16 cellular contexts compared by ENCODE assay signal in the genomic region with DNA sequence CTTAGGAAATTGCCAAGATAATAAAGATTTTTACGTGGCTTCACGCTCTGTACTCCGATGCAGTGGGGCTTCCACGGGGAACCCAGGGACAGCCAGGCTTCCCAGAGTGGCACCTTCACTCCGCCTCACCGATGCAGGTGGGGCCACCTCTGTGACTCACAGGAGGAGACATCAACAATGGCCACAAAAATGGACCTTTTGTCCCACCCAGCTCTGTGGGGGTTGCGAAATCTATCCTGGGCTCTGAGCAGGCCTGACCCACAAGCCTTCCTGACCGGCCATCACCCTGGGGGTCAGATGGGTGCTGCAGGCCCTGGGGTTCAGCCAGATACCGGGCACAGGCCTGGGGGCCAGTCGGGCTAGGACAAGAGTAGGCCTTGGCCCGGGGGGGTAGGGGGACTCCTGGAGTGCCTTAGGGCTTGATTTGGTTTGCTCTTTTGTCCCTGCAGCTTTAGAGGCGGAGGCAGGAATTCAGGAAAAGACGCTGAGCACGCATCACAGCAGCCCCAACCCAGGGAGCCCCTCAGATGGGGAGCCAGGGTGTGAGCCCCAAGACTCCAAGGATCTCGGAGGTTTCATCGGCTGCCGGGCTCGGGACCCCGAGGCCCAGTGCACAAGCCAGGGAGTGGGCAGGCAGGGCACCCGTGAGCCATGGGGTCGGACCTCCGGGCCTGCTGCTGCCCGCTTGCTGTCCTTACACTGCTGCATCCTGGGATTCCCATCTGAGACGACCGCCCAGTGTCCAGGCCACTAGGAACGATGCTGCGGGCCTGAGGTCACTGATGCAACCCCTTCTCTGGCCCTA.
A peak's percentile ranks its signal among the peaks of the same experiment; 100 is the strongest.
DNase-seq lines count a peak whose midpoint lies in the region; ATAC-seq and TF ChIP-seq lines count a peak whose summit lies in the region.
"Had no signal": no experiment of that assay in that cellular context is flagged by ENCODE, and none has a peak within 500 bp of the region (broad histone marks: within the 10 kb centered on the region; RNA-seq: fewer than 3 reads in every experiment).

No MANE protein-coding gene starts in this region.

- no peaks in the 10 kb centered on the region for H3K36me3 ChIP-seq in right atrium auricular region
- no peaks in the 10 kb centered on the region for H3K36me3 ChIP-seq in PC-3 (ENCODE audit: low read depth, low read length)

- H3K27me3 ChIP-seq in right atrium auricular region (no peaks in the 10 kb centered on the region), PC-3 (ENCODE audit: low read length) (no peaks in the 10 kb centered on the region), right cardiac atrium (ENCODE audit: control insufficient read depth, insufficient read depth) (no peaks in the 10 kb centered on the region)

- H3K4me3 ChIP-seq in right atrium auricular region (no peak overlapping the region), PC-3 (ENCODE audit: low read length) (no peak overlapping the region), right cardiac atrium (ENCODE audit: low read length) (no peak overlapping the region)

- no peak for TF ChIP-seq CTCF in right atrium auricular region (IDR thresholded peaks at IDR 0.05)
- TF ChIP-seq CTCF in PC-3 (conservative IDR thresholded peaks at IDR 0.05; ENCODE audit: low read depth, low read length), result no peak

- no peaks in the 10 kb centered on the region for H3F3A ChIP-seq in PC-3 (ENCODE audit: low read length, unreplicated experiment)

- H3K9me3 ChIP-seq in right atrium auricular region (no peaks in the 10 kb centered on the region), PC-3 (ENCODE audit: low read length) (no peaks in the 10 kb centered on the region), right cardiac atrium (ENCODE audit: control insufficient read depth, low read length) (no peaks in the 10 kb centered on the region)
- H3K9me3 ChIP-seq: SK-N-SH had no signal

- H3K27ac ChIP-seq in right atrium auricular region (no peak overlapping the region), PC-3 (ENCODE audit: low read length) (peak overlapping the region; percentile 16; the same call in 1 of the 2 replicates), right cardiac atrium (ENCODE audit: low read length) (no peak overlapping the region)
- H3K27ac ChIP-seq: HL-60 had no signal

- no peaks in the 10 kb centered on the region for H4K20me1 ChIP-seq in PC-3 (ENCODE audit: low read length)

- no TSS peak for BruUV-seq in PC-3 (replicated peaks; lab: Mats Ljungman, UMichigan)

- intact Hi-C loops in Right ventricle myocardium superior (cut with DNase I), result no loop called here
- intact Hi-C loops in PC-3 (cut with micrococcal nuclease), result no loop called here
- intact Hi-C loops in right cardiac atrium (cut with DNase I), result no loop called here

- H3K4me2 ChIP-seq in PC-3 (ENCODE audit: low read length), result peak overlapping the region; percentile 68
- H3K4me2 ChIP-seq: SK-N-SH had no signal

- H3K9me2 ChIP-seq in PC-3 (replicated peaks; ENCODE audit: low read length), result no peaks in the 10 kb centered on the region
- H3K9me2 ChIP-seq: SK-N-SH had no signal

- H3K79me2 ChIP-seq in PC-3 (ENCODE audit: low read length), result no peaks in the 10 kb centered on the region

- peak; percentile 33 for DNase-seq in Right ventricle myocardium superior
- no peak for DNase-seq in right atrium auricular region (ENCODE audit: low spot score)
- DNase-seq in PC-3, result peak; percentile 49
- peak; percentile 8 to 42 (median 33) for DNase-seq in right cardiac atrium
- no peak for DNase-seq in NCI-H2029 (lab: John Stamatoyannopoulos, UW)
- no peak for DNase-seq in activated gamma-delta T cell (lab: John Stamatoyannopoulos, UW)
- DNase-seq: DMS79, HCEC 1CT, NCI-H1105, NCI-H2081 treated with DMSO at 0.1 percent for 48 hours, NCI-H510A treated with DMSO at 0.1 percent for 48 hours, NCI-H774, SHP77 treated with DMSO at 0.1 percent for 48 hours, SK-N-SH had no signal

- POLR2A ChIA-PET in PC-3 (lab: Charles Lee; ENCODE audit: unreplicated experiment), result interaction anchor here (0.6 kb wide), 1 partner anchor 385 kb away, joined by 13 read pairs; no protein-coding TSS in a partner anchor

- no peak for ATAC-seq in Right ventricle myocardium superior (ENCODE audit: poor library complexity)
- no peak for ATAC-seq in PC-3
- ATAC-seq in right cardiac atrium, result peak in 1 of 2 donors; percentile 12
- ATAC-seq in GM19324 (IDR thresholded peaks at IDR 0.05; ENCODE audit: low FRiP score, unreplicated experiment), result no peak

- WGBS in right cardiac atrium, result 83% methylated on average over 27 of the region's 27 CpGs

- H3K9ac ChIP-seq in PC-3 (ENCODE audit: low read length), result no peak overlapping the region
- H3K9ac ChIP-seq: SK-N-SH had no signal

- CTCF ChIA-PET in PC-3 (lab: Charles Lee), result no interaction called here

- H2AFZ ChIP-seq in PC-3 (ENCODE audit: low read length), result no peak overlapping the region

- no peaks in the 10 kb centered on the region for H3K4me1 ChIP-seq in right atrium auricular region
- peaks cover 34% of the 10 kb centered on the region for H3K4me1 ChIP-seq in PC-3 (ENCODE audit: insufficient read depth, low read length)
- no peaks in the 10 kb centered on the region for H3K4me1 ChIP-seq in right cardiac atrium (ENCODE audit: control insufficient read depth, insufficient read depth, low read length)

Comparison
In these comparisons a context has a peak if more than half of its experiments do, and no peak if none do; other contexts are left out.
1. DNase-seq: peak in Right ventricle myocardium superior (single experiment), PC-3 (single experiment) and right cardiac atrium (3 of 3); none in right atrium auricular region (single experiment), NCI-H2029 (single experiment) and activated gamma-delta T cell (single experiment).